9 cellular contexts compared by ENCODE assay signal in genomic region chr16:21684199-21684598, GRCh38.
A peak's percentile ranks its signal among the peaks of the same experiment; 100 is the strongest.
DNase-seq lines count a peak whose midpoint lies in the region; ATAC-seq and FAIRE-seq lines count a peak whose summit lies in the region.
"Had no signal": no experiment of that assay in that cellular context is flagged by ENCODE, and none has a peak within 500 bp of the region (broad histone marks: within the 10 kb centered on the region; RNA-seq: fewer than 3 reads in every experiment).

No MANE protein-coding gene starts in this region.

- FAIRE-seq in HTR-8/SVneo (lab: Jason Lieb, UNC), result no peak
- FAIRE-seq: G401.6 had no signal

- DNase-seq in NCI-H345 (lab: John Stamatoyannopoulos, UW) (peak; percentile 14), NCI-H345 treated with DMSO at 0.1 percent for 48 hours (lab: John Stamatoyannopoulos, UW; ENCODE audit: unreplicated experiment) (no peak), NCI-H69 (lab: John Stamatoyannopoulos, UW) (peak; percentile 77), NCI-H226 (no peak), HTR-8/SVneo (ENCODE audit: insufficient read length, low spot score) (no peak)
- DNase-seq in central memory CD4-positive, alpha-beta T cell, result peak; percentile 11
- DNase-seq in stimulated activated CD4-positive, alpha-beta T cell treated with anti-CD3 and anti-CD28 coated beads, Interleukin-1b, Interleukin-23, amount 100 ng/mL, for 4 hours (ENCODE audit: low read depth in 2 of 2), result peak; percentile 2 to 22

- no peak for ATAC-seq in GM18858 (IDR thresholded peaks at IDR 0.05; ENCODE audit: unreplicated experiment)

Comparison
In these comparisons a context has a peak if more than half of its experiments do, and no peak if none do; other contexts are left out.
1. DNase-seq: peak in NCI-H345 (single experiment), NCI-H69 (single experiment), central memory CD4-positive, alpha-beta T cell (single experiment) and stimulated activated CD4-positive, alpha-beta T cell treated with anti-CD3 and anti-CD28 coated beads, Interleukin-1b, Interleukin-23, amount 100 ng/mL, for 4 hours (2 of 2); none in NCI-H345 treated with DMSO at 0.1 percent for 48 hours (single experiment), NCI-H226 (single experiment) and HTR-8/SVneo (single experiment).